8 cellular contexts compared by ENCODE assay signal in genomic region chr4:185258741-185259140, GRCh38. TPM values are rescaled to one million over a fixed set of nuclear protein-coding genes. Genes with fewer than 3 reads are reported as not detected.
A peak's percentile ranks its signal among the peaks of the same experiment; 100 is the strongest.
DNase-seq lines count a peak whose midpoint lies in the region; ATAC-seq and TF ChIP-seq lines count a peak whose summit lies in the region.
"Not testable (repeated sequence)": the region's sequence is repeated elsewhere in the genome, so short reads cannot be mapped to it uniquely, and the experiment has no call there.

No MANE protein-coding gene starts in this region.

- 0 out of 2 replicates have a peak overlapping the region, but pooled peaks have one; percentile 15 for H3K9ac ChIP-seq in GM23248
- not testable (repeated sequence) for H3K9ac ChIP-seq in PC-3 (ENCODE audit: low read length); fibroblast of lung (ENCODE audit: insufficient read depth, low read length)

- not testable (repeated sequence) for H3K36me3 Mint-ChIP-seq in activated naive CD4-positive, alpha-beta T cell treated with anti-CD3 and anti-CD28 coated beads, Interleukin-2, amount 50 U/mL, for 72 hours

- in situ Hi-C loops in GM23248 (cut with MboI), result not testable (repeated sequence)

- CTCF ChIA-PET in PC-3 (lab: Charles Lee), result not testable (repeated sequence)

- DNase-seq in DMS153 (lab: John Stamatoyannopoulos, UW), result peak; percentile 39
- DNase-seq in GM23248, result peak; percentile 70
- DNase-seq in LHCN-M2 (ENCODE audit: low read depth), result peak; percentile 91
- DNase-seq in PC-3, result peak; percentile 57
- not testable (repeated sequence) for DNase-seq in activated naive CD4-positive, alpha-beta T cell treated with anti-CD3 and anti-CD28 coated beads, Interleukin-2, amount 50 U/mL, for 72 hours (ENCODE audit: low spot score in 2 of 2); stimulated activated naive CD8-positive, alpha-beta T cell treated with anti-CD3 and anti-CD28 coated beads, Interleukin-15, amount 100 ng/mL, for 72 hours
- DNase-seq in fibroblast of lung (ENCODE audit: low read depth in 2 of 2), result peak; percentile 83 to 91
- peak; percentile 25 for DNase-seq in medulla oblongata (ENCODE audit: extremely low spot score)

- H2AFZ ChIP-seq in GM23248; PC-3 (ENCODE audit: low read length); fibroblast of lung (ENCODE audit: low read length): not testable (repeated sequence)

- ATAC-seq in PC-3, result peak; percentile 83
- peak; percentile 64 to 77 for ATAC-seq in activated naive CD4-positive, alpha-beta T cell treated with anti-CD3 and anti-CD28 coated beads, Interleukin-2, amount 50 U/mL, for 72 hours
- peak; percentile 71 for ATAC-seq in stimulated activated naive CD8-positive, alpha-beta T cell treated with anti-CD3 and anti-CD28 coated beads, Interleukin-15, amount 100 ng/mL, for 72 hours

- peaks cover 28% of the 10 kb centered on the region for H3K4me1 Mint-ChIP-seq in stimulated activated naive CD8-positive, alpha-beta T cell treated with anti-CD3 and anti-CD28 coated beads, Interleukin-15, amount 100 ng/mL, for 72 hours

- H3K27ac Mint-ChIP-seq in activated naive CD4-positive, alpha-beta T cell treated with anti-CD3 and anti-CD28 coated beads, Interleukin-2, amount 50 U/mL, for 72 hours; stimulated activated naive CD8-positive, alpha-beta T cell treated with anti-CD3 and anti-CD28 coated beads, Interleukin-15, amount 100 ng/mL, for 72 hours: not testable (repeated sequence)

- H3K4me1 ChIP-seq in GM23248 (ENCODE audit: insufficient read depth) (peaks cover 32% of the 10 kb centered on the region), PC-3 (ENCODE audit: insufficient read depth, low read length) (peaks cover 31% of the 10 kb centered on the region)
- H3K4me1 ChIP-seq in fibroblast of lung (ENCODE audit: control insufficient read depth, extremely low read depth, insufficient read depth, low read length), result not testable (repeated sequence)

- not testable (repeated sequence) for H3K27me3 ChIP-seq in GM23248 (replicated peaks; ENCODE audit: insufficient read depth); PC-3 (ENCODE audit: low read length); fibroblast of lung (ENCODE audit: control insufficient read depth, insufficient read depth, low read length)

- not testable (repeated sequence) for H3K4me3 Mint-ChIP-seq in stimulated activated naive CD8-positive, alpha-beta T cell treated with anti-CD3 and anti-CD28 coated beads, Interleukin-15, amount 100 ng/mL, for 72 hours

- not testable (repeated sequence) for H3K27me3 Mint-ChIP-seq in stimulated activated naive CD8-positive, alpha-beta T cell treated with anti-CD3 and anti-CD28 coated beads, Interleukin-15, amount 100 ng/mL, for 72 hours

- H3K9me2 ChIP-seq in GM23248 (ENCODE audit: insufficient read depth); PC-3 (replicated peaks; ENCODE audit: low read length): not testable (repeated sequence)

- H3K9me3 ChIP-seq in GM23248 (ENCODE audit: low read depth); PC-3 (ENCODE audit: low read length); fibroblast of lung (ENCODE audit: control insufficient read depth, insufficient read depth, low read depth, low read length): not testable (repeated sequence)

- not testable (repeated sequence) for H3K36me3 ChIP-seq in GM23248 (ENCODE audit: low read depth); PC-3 (ENCODE audit: low read depth, low read length); fibroblast of lung (ENCODE audit: control insufficient read depth, insufficient read depth, low read length)

- not testable (repeated sequence) for TF ChIP-seq CTCF in PC-3 (conservative IDR thresholded peaks at IDR 0.05; ENCODE audit: low read depth, low read length); fibroblast of lung (conservative IDR thresholded peaks at IDR 0.05 in 1 of 2, IDR thresholded peaks at IDR 0.05 in 1 of 2; ENCODE audit: low read depth in 1 of 2, low read length in 2 of 2)

- peak overlapping the region; percentile 63 for H3K27ac ChIP-seq in GM23248
- H3K27ac ChIP-seq in PC-3 (ENCODE audit: low read length), result peak overlapping the region; percentile 20; the same call in 1 of the 2 replicates
- H3K27ac ChIP-seq in fibroblast of lung (ENCODE audit: insufficient read depth, low read length), result not testable (repeated sequence)

- peaks cover 39% of the 10 kb centered on the region for H3K79me2 ChIP-seq in GM23248 (ENCODE audit: insufficient read depth)
- not testable (repeated sequence) for H3K79me2 ChIP-seq in PC-3 (ENCODE audit: low read length); fibroblast of lung (ENCODE audit: control insufficient read depth, insufficient read depth, low read length)

- 0% methylated on average over 2 of the region's 2 CpGs for WGBS in GM23248 (ENCODE audit: low coverage in 1 of 2, low lambda C conversion rate in 2 of 2, missing lambda C conversion rate in 2 of 2), 2 experiments

- H3K4me2 ChIP-seq in GM23248 (ENCODE audit: unreplicated experiment) (peak overlapping the region; percentile 58), PC-3 (ENCODE audit: low read length) (peak overlapping the region; percentile 56; the same call in 1 of the 2 replicates), fibroblast of lung (ENCODE audit: extremely low read depth, insufficient read depth, low read length) (peak overlapping the region; percentile 32)

- H3K4me3 ChIP-seq in GM23248, result 0 out of 2 replicates have a peak overlapping the region, but pooled peaks have one; percentile 21
- H3K4me3 ChIP-seq in PC-3 (ENCODE audit: low read length); fibroblast of lung (replicated peaks in 1 of 4; ENCODE audit: control extremely low read depth in 1 of 4, insufficient read depth in 1 of 4, low read depth in 3 of 4, low read length in 4 of 4): not testable (repeated sequence)

- not testable (repeated sequence) for H4K20me1 ChIP-seq in GM23248 (ENCODE audit: insufficient read depth); PC-3 (ENCODE audit: low read length); fibroblast of lung (ENCODE audit: control insufficient read depth, extremely low read depth, insufficient read depth, low read length)

- H3K9me3 Mint-ChIP-seq in activated naive CD4-positive, alpha-beta T cell treated with anti-CD3 and anti-CD28 coated beads, Interleukin-2, amount 50 U/mL, for 72 hours; stimulated activated naive CD8-positive, alpha-beta T cell treated with anti-CD3 and anti-CD28 coated beads, Interleukin-15, amount 100 ng/mL, for 72 hours: not testable (repeated sequence)

- POLR2A ChIA-PET in PC-3 (lab: Charles Lee; ENCODE audit: unreplicated experiment), result not testable (repeated sequence)

- H3F3A ChIP-seq in GM23248 (ENCODE audit: insufficient read depth), result peaks cover 15% of the 10 kb centered on the region; the same call in 1 of the 2 replicates
- H3F3A ChIP-seq in PC-3 (ENCODE audit: low read length, unreplicated experiment), result not testable (repeated sequence)

- not testable (repeated sequence) for BruUV-seq in PC-3 (replicated peaks; lab: Mats Ljungman, UMichigan)

- intact Hi-C loops in PC-3 (cut with micrococcal nuclease), result not testable (repeated sequence)

RNA-seq across cellular contexts. Expression of gene SNX25, which starts 49.3 kb away (rescaled TPM):
- total RNA-seq in GM23248 (2014; rRNA removed; shearing (Covaris generic)), result 23.6 and 50.0 TPM in 2 replicates
- polyA plus RNA-seq in GM23248 (2016; fragmentation: Nextera tagmentation; extraction: Ambion mirVana), result 7.1 and 8.2 TPM in 2 replicates
- 23.0 and 28.3 TPM in 2 replicates for total RNA-seq in LHCN-M2 (2014; rRNA removed)
- 6.9 TPM for polyA plus RNA-seq in LHCN-M2 (2012)
- 8.4 and 9.2 TPM in 2 replicates for total RNA-seq in PC-3 (2014; rRNA removed)
- total RNA-seq in activated naive CD4-positive, alpha-beta T cell treated with anti-CD3 and anti-CD28 coated beads, Interleukin-2, amount 50 U/mL, for 72 hours, result 10 to 100 TPM in 1 of 2 donors, 1 to 10 TPM in 1; 9.8 to 19.9 TPM
- 29.0 and 32.9 TPM in 2 replicates for total RNA-seq in fibroblast of lung
- 10.3 and 11.1 TPM in 2 replicates for polyA plus RNA-seq in fibroblast of lung
- 7.8 and 9.0 TPM in 2 replicates for polyA plus RNA-seq in fibroblast of lung (2012)
- 5.1 and 25.2 TPM in 2 replicates for polyA minus RNA-seq in fibroblast of lung (ENCODE audit: low replicate concordance)

RNA-seq across cellular contexts. Expression of gene CFAP97, which starts 54.9 kb away (rescaled TPM):
- 44.0 and 46.3 TPM in 2 replicates for total RNA-seq in GM23248 (2014; rRNA removed; shearing (Covaris generic))
- polyA plus RNA-seq in GM23248 (2016; fragmentation: Nextera tagmentation; extraction: Ambion mirVana) (49.2 and 50.8 TPM in 2 replicates), fibroblast of lung (41.7 and 50.8 TPM in 2 replicates)
- total RNA-seq in LHCN-M2 (2014; rRNA removed) (46.2 and 47.4 TPM in 2 replicates), PC-3 (2014; rRNA removed) (10.5 and 12.4 TPM in 2 replicates), fibroblast of lung (39.3 and 42.1 TPM in 2 replicates)
- 7.7 TPM for polyA plus RNA-seq in LHCN-M2 (2012)
- total RNA-seq in activated naive CD4-positive, alpha-beta T cell treated with anti-CD3 and anti-CD28 coated beads, Interleukin-2, amount 50 U/mL, for 72 hours, result 10 to 100 TPM; 27.6 to 42.2 TPM
- polyA plus RNA-seq in fibroblast of lung (2012), result 20.6 and 22.6 TPM in 2 replicates
- polyA minus RNA-seq in fibroblast of lung (ENCODE audit: low replicate concordance), result 3.3 and 5.6 TPM in 2 replicates
